Comparison of ENCODE assay signal across 24 cellular contexts in the genomic region with DNA sequence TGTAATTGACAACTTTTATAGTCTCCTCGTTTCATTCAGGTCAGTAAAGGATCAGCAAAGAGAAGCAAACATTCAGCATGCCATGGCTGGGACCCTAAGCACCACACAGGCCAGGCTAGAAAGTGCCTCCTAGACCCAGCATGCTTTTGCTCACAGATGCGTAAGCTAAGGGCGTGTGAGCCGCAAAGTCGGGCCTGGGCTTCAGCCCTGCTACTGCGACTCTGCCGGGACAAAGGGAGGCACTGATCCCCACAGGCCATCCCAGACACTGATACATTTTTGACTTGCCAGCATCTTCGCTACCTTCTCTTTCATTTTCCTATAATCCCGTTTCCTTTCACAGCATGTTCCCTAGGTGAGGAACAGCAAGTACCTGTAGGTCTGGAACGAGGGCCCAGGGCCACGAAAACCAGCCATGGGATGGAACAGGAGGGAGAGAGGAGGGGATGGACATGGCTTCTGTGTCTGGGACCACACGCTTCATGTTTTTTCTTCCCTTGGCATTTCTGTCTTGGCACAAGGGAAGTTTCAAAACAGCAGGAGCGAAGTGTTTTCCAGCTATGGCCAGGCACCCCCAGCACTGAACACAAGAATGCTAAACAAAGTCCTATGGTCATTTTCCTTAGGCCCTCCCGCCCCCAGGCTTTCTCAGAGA. TPM values are rescaled to one million over a fixed set of nuclear protein-coding genes. Genes with fewer than 3 reads are reported as not detected.
DNase-seq lines count a peak whose midpoint lies in the region; ATAC-seq and TF ChIP-seq lines count a peak whose summit lies in the region.
"Had no signal": no experiment of that assay in that cellular context is flagged by ENCODE, and none has a peak within 500 bp of the region (broad histone marks: within the 10 kb centered on the region; RNA-seq: fewer than 3 reads in every experiment).

No MANE protein-coding gene starts in this region.

- H3K23ac ChIP-seq in IMR-90 (ENCODE audit: low read depth, low read length), result no peak overlapping the region
- no peak overlapping the region for H3K23ac ChIP-seq in mesenchymal stem cell (ENCODE audit: low read length in 2 of 2)

- POLR2A ChIA-PET in IMR-90 (lab: Charles Lee; ENCODE audit: unreplicated experiment), result no interaction called here

- ATAC-seq in IMR-90 (ENCODE audit: low read depth), result no peak
- ATAC-seq: foreskin keratinocyte; naive thymus-derived CD4-positive, alpha-beta T cell; Panc1; pancreas had no signal

- peaks cover 54% of the 10 kb centered on the region for H3K4me1 Mint-ChIP-seq in T-helper 1 cell treated with Interleukin-12 subunit alpha and Interleukin-12 subunit beta and Interleukin-4 antibody, amounts not matched to agents 30 μg/mL and 1 μg/mL, for 36 hours (ENCODE audit: low read depth)

- H3K4me3 ChIP-seq in IMR-90 (ENCODE audit: insufficient read depth, low read depth, low read length) (no peak overlapping the region), mesenchymal stem cell (ENCODE audit: insufficient read depth in 1 of 2, low read depth in 1 of 2, low read length in 2 of 2) (no peak overlapping the region)
- H3K4me3 ChIP-seq: dorsolateral prefrontal cortex, pancreas, SJCRH30 had no signal

- dilution Hi-C loops in IMR-90 (cut with HindIII; ENCODE audit: low sequenced_read_pairs, unreplicated experiment), result no loop called here

- 81% methylated on average over 8 of the region's 14 CpGs; no CpG with 5 or more reads in 1 of the 2 experiments for WGBS in IMR-90 (ENCODE audit: extremely low coverage in 2 of 2, insufficient read length in 1 of 2), 2 experiments
- WGBS in mesenchymal stem cell, result 88% methylated on average over 14 of the region's 14 CpGs

- H4K91ac ChIP-seq in IMR-90 (ENCODE audit: insufficient read depth, low read depth, low read length), result no peak overlapping the region
- no peak overlapping the region for H4K91ac ChIP-seq in mesenchymal stem cell (ENCODE audit: low read length)

- no peak for TF ChIP-seq POLR2A in IMR-90 (IDR thresholded peaks at IDR 0.05; ENCODE audit: low read depth, low read length)

- H3K9me3 ChIP-seq in IMR-90 (ENCODE audit: control insufficient read depth, insufficient read depth, low read length), result no peaks in the 10 kb centered on the region
- no peaks in the 10 kb centered on the region for H3K9me3 ChIP-seq in mesenchymal stem cell (ENCODE audit: control insufficient read depth, low read length)
- H3K9me3 ChIP-seq: pancreas, SJCRH30 had no signal

- BruUV-seq in IMR-90 (replicated peaks; lab: Mats Ljungman, UMichigan), result no TSS peak

- H3K4me2 ChIP-seq in IMR-90 (ENCODE audit: low read depth, low read length) (no peak overlapping the region), mesenchymal stem cell (ENCODE audit: low read length, poor library complexity, severe bottlenecking) (no peak overlapping the region)

- DNase-seq in T-helper 1 cell (no peak), IMR-90 (no peak), mesenchymal stem cell (no peak), mucosa of gallbladder (ENCODE audit: low spot score) (no peak), NCI-H2029 treated with DMSO at 0.1 percent for 48 hours (lab: John Stamatoyannopoulos, UW) (no peak), NCI-H2227 treated with DMSO at 0.1 percent for 48 hours (lab: John Stamatoyannopoulos, UW) (no peak)
- peak; percentile 53 for DNase-seq in activated CD8-positive, alpha-beta memory T cell treated with anti-CD3 and anti-CD28 coated beads, Interleukin-2, amount 50 U/mL, for 48 hours
- DNase-seq: activated CD4-positive, CD25-positive, alpha-beta regulatory T cell; AML-193; dorsolateral prefrontal cortex; foreskin keratinocyte; hippocampal formation; islet precursor cell; NCI-H1694 treated with DMSO at 0.1 percent for 48 hours; NCI-H226; pancreas; SJCRH30 had no signal

- H2AFZ ChIP-seq in IMR-90 (replicated peaks; ENCODE audit: low read length, poor library complexity), result peak overlapping the region; percentile 36
- no peak overlapping the region for H2AFZ ChIP-seq in mesenchymal stem cell (ENCODE audit: low read depth, low read length)

- H2BK5ac ChIP-seq in IMR-90 (ENCODE audit: low read depth, low read length, poor library complexity, severe bottlenecking) (no peak overlapping the region), mesenchymal stem cell (ENCODE audit: low read depth, low read length, poor library complexity, severe bottlenecking) (no peak overlapping the region)

- CTCF ChIA-PET in IMR-90 (lab: Yijun Ruan, JAX), result no interaction called here

- H3K18ac ChIP-seq in IMR-90 (ENCODE audit: low read depth, low read length) (no peak overlapping the region), mesenchymal stem cell (ENCODE audit: low read depth in 1 of 2, low read length in 2 of 2) (no peak overlapping the region)

- no peak overlapping the region for H3K4ac ChIP-seq in IMR-90 (ENCODE audit: low read depth, low read length)
- no peak overlapping the region for H3K4ac ChIP-seq in mesenchymal stem cell (ENCODE audit: low read depth in 1 of 2, low read length in 2 of 2)

- no peak overlapping the region for H4K5ac ChIP-seq in IMR-90 (ENCODE audit: low read depth, low read length)

- peak overlapping the region; percentile 88 for H3K27ac Mint-ChIP-seq in T-helper 1 cell treated with Interleukin-12 subunit alpha and Interleukin-12 subunit beta and Interleukin-4 antibody, amounts not matched to agents 30 μg/mL and 1 μg/mL, for 36 hours

- no peak overlapping the region for H2BK12ac ChIP-seq in mesenchymal stem cell (ENCODE audit: low read length in 2 of 2)

- H3K9me1 ChIP-seq in IMR-90 (ENCODE audit: insufficient read depth, low read length), result no peaks in the 10 kb centered on the region

- in situ Hi-C loops in IMR-90 (cut with MboI; ENCODE audit: low sequenced_read_pairs), result no loop called here

- H3K79me1 ChIP-seq in IMR-90 (ENCODE audit: low read depth in 1 of 2, low read length in 2 of 2) (no peaks in the 10 kb centered on the region), mesenchymal stem cell (replicated peaks; ENCODE audit: low read length, poor library complexity, severe bottlenecking) (no peaks in the 10 kb centered on the region)

- H3K9me3 Mint-ChIP-seq in T-helper 1 cell treated with Interleukin-12 subunit alpha and Interleukin-12 subunit beta and Interleukin-4 antibody, amounts not matched to agents 30 μg/mL and 1 μg/mL, for 36 hours, result no peaks in the 10 kb centered on the region
- H3K9me3 Mint-ChIP-seq: naive thymus-derived CD4-positive, alpha-beta T cell had no signal

- no peak overlapping the region for H3K9ac ChIP-seq in IMR-90 (ENCODE audit: low read depth, low read length)
- H3K9ac ChIP-seq in mesenchymal stem cell (ENCODE audit: low read length), result no peak overlapping the region

- H2BK120ac ChIP-seq in IMR-90 (ENCODE audit: low read depth, low read length), result no peak overlapping the region
- H2BK120ac ChIP-seq in mesenchymal stem cell (ENCODE audit: low read depth, low read length), result no peak overlapping the region

- peaks cover 3% of the 10 kb centered on the region; the same call in 1 of the 2 replicates for H3K4me1 ChIP-seq in IMR-90 (ENCODE audit: control insufficient read depth, insufficient read depth, low read length)
- H3K4me1 ChIP-seq in mesenchymal stem cell (ENCODE audit: control insufficient read depth, insufficient read depth, low read depth, low read length), result peaks cover 10% of the 10 kb centered on the region
- H3K4me1 ChIP-seq: foreskin keratinocyte, pancreas, SJCRH30 had no signal

- no peak overlapping the region for H2AK9ac ChIP-seq in IMR-90 (replicated peaks; ENCODE audit: low read depth, low read length, poor library complexity)

- no peak overlapping the region for H2BK20ac ChIP-seq in IMR-90 (ENCODE audit: low read depth, low read length)

- no peak for TF ChIP-seq CTCF in IMR-90 (conservative IDR thresholded peaks at IDR 0.05; ENCODE audit: low read depth, low read length)

- H3K27me3 Mint-ChIP-seq in T-helper 1 cell treated with Interleukin-12 subunit alpha and Interleukin-12 subunit beta and Interleukin-4 antibody, amounts not matched to agents 30 μg/mL and 1 μg/mL, for 36 hours (ENCODE audit: low read depth), result no peaks in the 10 kb centered on the region
- H3K27me3 Mint-ChIP-seq: naive thymus-derived CD4-positive, alpha-beta T cell had no signal

- H3K4me3 Mint-ChIP-seq in T-helper 1 cell treated with Interleukin-12 subunit alpha and Interleukin-12 subunit beta and Interleukin-4 antibody, amounts not matched to agents 30 μg/mL and 1 μg/mL, for 36 hours, result peak overlapping the region; percentile 56

- H3K36me3 ChIP-seq in IMR-90 (ENCODE audit: control insufficient read depth, insufficient read depth, low read length) (no peaks in the 10 kb centered on the region), mesenchymal stem cell (ENCODE audit: control insufficient read depth in 1 of 2, insufficient read depth in 2 of 2, low read depth in 1 of 2, low read length in 2 of 2) (no peaks in the 10 kb centered on the region)
- H3K36me3 ChIP-seq: pancreas, SJCRH30 had no signal

- H2AK5ac ChIP-seq in IMR-90 (ENCODE audit: low read depth, low read length) (no peak overlapping the region), mesenchymal stem cell (ENCODE audit: low read length, severe bottlenecking) (peak overlapping the region; percentile 44)

- H4K20me1 ChIP-seq in IMR-90 (ENCODE audit: insufficient read depth, low read length), result no peaks in the 10 kb centered on the region

- H3K36me3 Mint-ChIP-seq in T-helper 1 cell treated with Interleukin-12 subunit alpha and Interleukin-12 subunit beta and Interleukin-4 antibody, amounts not matched to agents 30 μg/mL and 1 μg/mL, for 36 hours (ENCODE audit: low read depth), result no peaks in the 10 kb centered on the region
- H3K36me3 Mint-ChIP-seq: naive thymus-derived CD4-positive, alpha-beta T cell had no signal

- H3K27ac ChIP-seq in IMR-90 (ENCODE audit: insufficient read depth, low read length), result no peak overlapping the region
- no peak overlapping the region for H3K27ac ChIP-seq in mesenchymal stem cell (ENCODE audit: low read length, poor library complexity, severe bottlenecking)
- H3K27ac ChIP-seq: 22Rv1, dorsolateral prefrontal cortex, epithelial cell of prostate, foreskin keratinocyte, pancreas, SJCRH30 had no signal

- H4K8ac ChIP-seq in IMR-90 (ENCODE audit: low read depth in 2 of 2, low read length in 2 of 2) (no peak overlapping the region), mesenchymal stem cell (ENCODE audit: low read length) (no peak overlapping the region)

- no peak for TF ChIP-seq RAD21 in IMR-90 (IDR thresholded peaks at IDR 0.05; ENCODE audit: low read length)

- H3K27me3 ChIP-seq in IMR-90 (ENCODE audit: control insufficient read depth, insufficient read depth, low read length), result peaks cover 29% of the 10 kb centered on the region
- H3K27me3 ChIP-seq in mesenchymal stem cell (ENCODE audit: control insufficient read depth in 1 of 2, insufficient read depth in 1 of 2, low read length in 2 of 2), result peaks cover 0 to 10% of the 10 kb centered on the region in 2 experiments
- H3K27me3 ChIP-seq: foreskin keratinocyte, pancreas, SJCRH30 had no signal

- H2BK15ac ChIP-seq in IMR-90 (ENCODE audit: low read depth, low read length), result no peak overlapping the region
- no peak overlapping the region for H2BK15ac ChIP-seq in mesenchymal stem cell (ENCODE audit: low read depth, poor library complexity, severe bottlenecking)

- no peak overlapping the region for H3K14ac ChIP-seq in IMR-90 (replicated peaks; ENCODE audit: low read depth, low read length)
- H3K14ac ChIP-seq in mesenchymal stem cell (ENCODE audit: low read length in 2 of 2), result no peak overlapping the region

- H3K56ac ChIP-seq in IMR-90 (ENCODE audit: extremely low read depth, insufficient read depth, low read length), result no peak overlapping the region

- intact Hi-C loops in IMR-90 (cut with micrococcal nuclease), result no loop called here

RNA-seq across cellular contexts. Expression of a gene that starts 42.6 kb away (rescaled TPM):
- total RNA-seq in IMR-90 (2012; rRNA removed) (not detected in 2 replicates), mucosa of gallbladder (2.9 TPM)
- polyA plus RNA-seq in IMR-90 (2012; rRNA removed), result not detected in 2 replicates
- not detected in 2 replicates for polyA plus RNA-seq in IMR-90 (2012; cell fraction: cytosol; rRNA removed)
- polyA plus RNA-seq in IMR-90 (2012; cell fraction: nucleus; rRNA removed; ENCODE audit: low replicate concordance), result 0.01 and 0.08 TPM in 2 replicates
- 0.01 TPM for polyA plus RNA-seq in mesenchymal stem cell (2013, experiment 1 of 2)
- 0.03 TPM for polyA plus RNA-seq in mesenchymal stem cell (2013, experiment 2 of 2)
- total RNA-seq: foreskin keratinocyte, lung microvascular endothelial cell, MCF 10A, SJCRH30 had no signal
- polyA plus RNA-seq: foreskin keratinocyte had no signal
